1 cellular context compared by ENCODE assay signal in genomic region chr3:134002326-134002725, GRCh38.
TF ChIP-seq lines count a peak whose summit lies in the region.

No MANE protein-coding gene starts in this region.

TF ChIP-seq in SK-N-SH, 30 proteins besides CTCF, POLR2A, EP300 and RAD21 (continued from another document):
- TF ChIP-seq, protein P1, sequence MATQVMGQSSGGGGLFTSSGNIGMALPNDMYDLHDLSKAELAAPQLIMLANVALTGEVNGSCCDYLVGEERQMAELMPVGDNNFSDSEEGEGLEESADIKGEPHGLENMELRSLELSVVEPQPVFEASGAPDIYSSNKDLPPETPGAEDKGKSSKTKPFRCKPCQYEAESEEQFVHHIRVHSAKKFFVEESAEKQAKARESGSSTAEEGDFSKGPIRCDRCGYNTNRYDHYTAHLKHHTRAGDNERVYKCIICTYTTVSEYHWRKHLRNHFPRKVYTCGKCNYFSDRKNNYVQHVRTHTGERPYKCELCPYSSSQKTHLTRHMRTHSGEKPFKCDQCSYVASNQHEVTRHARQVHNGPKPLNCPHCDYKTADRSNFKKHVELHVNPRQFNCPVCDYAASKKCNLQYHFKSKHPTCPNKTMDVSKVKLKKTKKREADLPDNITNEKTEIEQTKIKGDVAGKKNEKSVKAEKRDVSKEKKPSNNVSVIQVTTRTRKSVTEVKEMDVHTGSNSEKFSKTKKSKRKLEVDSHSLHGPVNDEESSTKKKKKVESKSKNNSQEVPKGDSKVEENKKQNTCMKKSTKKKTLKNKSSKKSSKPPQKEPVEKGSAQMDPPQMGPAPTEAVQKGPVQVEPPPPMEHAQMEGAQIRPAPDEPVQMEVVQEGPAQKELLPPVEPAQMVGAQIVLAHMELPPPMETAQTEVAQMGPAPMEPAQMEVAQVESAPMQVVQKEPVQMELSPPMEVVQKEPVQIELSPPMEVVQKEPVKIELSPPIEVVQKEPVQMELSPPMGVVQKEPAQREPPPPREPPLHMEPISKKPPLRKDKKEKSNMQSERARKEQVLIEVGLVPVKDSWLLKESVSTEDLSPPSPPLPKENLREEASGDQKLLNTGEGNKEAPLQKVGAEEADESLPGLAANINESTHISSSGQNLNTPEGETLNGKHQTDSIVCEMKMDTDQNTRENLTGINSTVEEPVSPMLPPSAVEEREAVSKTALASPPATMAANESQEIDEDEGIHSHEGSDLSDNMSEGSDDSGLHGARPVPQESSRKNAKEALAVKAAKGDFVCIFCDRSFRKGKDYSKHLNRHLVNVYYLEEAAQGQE (IDR thresholded peaks at IDR 0.05; ENCODE audit: low read depth, low read length), result no peak
- TF ChIP-seq TAF1 (IDR thresholded peaks at IDR 0.05; ENCODE audit: borderline replicate concordance, low read depth, low read length) (no peak), POLR2AphosphoS5 (IDR thresholded peaks at IDR 0.05; ENCODE audit: low read depth, low read length) (peak; percentile 54; the same call in 1 of the 2 replicates), RXRA (IDR thresholded peaks at IDR 0.05; ENCODE audit: borderline replicate concordance, low read depth) (peak; percentile 33; the same call in 1 of the 2 replicates), JUND (IDR thresholded peaks at IDR 0.05) (peak; percentile 60; the same call in 1 of the 2 replicates), ELF1 (IDR thresholded peaks at IDR 0.05) (no peak), NFIC (IDR thresholded peaks at IDR 0.05; ENCODE audit: borderline replicate concordance) (peak; percentile 90), RCOR1 (IDR thresholded peaks at IDR 0.05; ENCODE audit: low read length) (no peak), YY1 (IDR thresholded peaks at IDR 0.05; ENCODE audit: low read depth) (no peak), TCF12 (IDR thresholded peaks at IDR 0.05) (peak; percentile 94), FOXM1 (IDR thresholded peaks at IDR 0.05; ENCODE audit: low read depth) (0 out of 2 replicates have a peak, but pooled peaks have one; percentile 42), TEAD4 (IDR thresholded peaks at IDR 0.05; ENCODE audit: borderline replicate concordance, insufficient read depth) (peak; percentile 21; the same call in 1 of the 2 replicates), SIN3A (IDR thresholded peaks at IDR 0.05; ENCODE audit: borderline replicate concordance, low read depth, low read length) (no peak; the same call in 1 of the 2 replicates), NRF1 (IDR thresholded peaks at IDR 0.05; ENCODE audit: low read depth, low read length) (no peak), FOXJ3 (CRISPR knock-in tag; IDR thresholded peaks at IDR 0.05) (no peak), ZBTB33 (IDR thresholded peaks at IDR 0.05; ENCODE audit: borderline replicate concordance, low read depth) (no peak), USF2 (IDR thresholded peaks at IDR 0.05; ENCODE audit: borderline replicate concordance, low read depth, low read length) (no peak), SMC3 (IDR thresholded peaks at IDR 0.05; ENCODE audit: low read depth, low read length) (no peak), EZH2phosphoT487 (IDR thresholded peaks at IDR 0.05; ENCODE audit: borderline replicate concordance, low read depth) (no peak), CHD2 (IDR thresholded peaks at IDR 0.05; ENCODE audit: low read length, partially characterized antibody) (no peak)
- TF ChIP-seq, protein P2, sequence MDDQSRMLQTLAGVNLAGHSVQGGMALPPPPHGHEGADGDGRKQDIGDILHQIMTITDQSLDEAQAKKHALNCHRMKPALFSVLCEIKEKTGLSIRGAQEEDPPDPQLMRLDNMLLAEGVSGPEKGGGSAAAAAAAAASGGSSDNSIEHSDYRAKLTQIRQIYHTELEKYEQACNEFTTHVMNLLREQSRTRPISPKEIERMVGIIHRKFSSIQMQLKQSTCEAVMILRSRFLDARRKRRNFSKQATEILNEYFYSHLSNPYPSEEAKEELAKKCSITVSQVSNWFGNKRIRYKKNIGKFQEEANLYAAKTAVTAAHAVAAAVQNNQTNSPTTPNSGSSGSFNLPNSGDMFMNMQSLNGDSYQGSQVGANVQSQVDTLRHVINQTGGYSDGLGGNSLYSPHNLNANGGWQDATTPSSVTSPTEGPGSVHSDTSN (IDR thresholded peaks at IDR 0.05), result peak; percentile 86
